In the genomic region with DNA sequence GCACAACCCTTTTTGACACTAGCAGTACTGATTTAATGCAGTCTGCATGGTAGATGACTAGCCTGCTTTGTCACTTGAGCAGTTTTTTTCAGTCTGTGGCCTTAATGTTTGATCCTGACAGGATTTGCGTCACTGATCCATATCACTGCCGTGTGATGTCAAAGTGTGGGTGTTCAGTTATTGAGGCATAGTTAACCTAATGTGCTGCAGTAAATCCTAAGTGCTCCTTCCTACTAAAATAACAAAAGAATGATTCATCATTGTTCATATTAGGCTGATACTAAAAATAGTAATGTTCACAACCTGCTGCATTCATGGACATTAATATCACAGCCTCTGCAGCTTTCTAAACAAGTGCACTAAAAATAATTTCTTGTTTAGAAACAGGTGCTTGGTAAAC, we compare ENCODE assay signal across 8 cellular contexts.
DNase-seq lines count a peak whose midpoint lies in the region; ATAC-seq and TF ChIP-seq lines count a peak whose summit lies in the region.

No MANE protein-coding gene starts in this region.

- POLR2A ChIA-PET in BJ (lab: Charles Lee): no interaction called here

- TF ChIP-seq CTCF in BJ (IDR thresholded peaks at IDR 0.05; ENCODE audit: insufficient read depth, low read depth, low read length) (no peak), epithelial cell of esophagus (IDR thresholded peaks at IDR 0.05; ENCODE audit: insufficient read depth, low read depth, low read length, missing control alignments) (no peak), neutrophil (IDR thresholded peaks at IDR 0.05) (no peak)

- H3K4me1 ChIP-seq in neutrophil (ENCODE audit: control insufficient read depth in 1 of 2, insufficient read depth in 1 of 2, low read depth in 1 of 2, low read length in 1 of 2): peaks cover 0 to 6% of the 10 kb centered on the region in 2 experiments

- peak overlapping the region; percentile 3 for H3K27ac ChIP-seq in neutrophil

- DNase-seq in BJ (ENCODE audit: low read depth) (peak; percentile 94), NCI-H2196 (lab: John Stamatoyannopoulos, UW; ENCODE audit: unreplicated experiment) (peak; percentile 1), epithelial cell of esophagus (ENCODE audit: low read depth) (peak; percentile 79), NCI-H524 treated with DMSO at 0.1 percent for 48 hours (lab: John Stamatoyannopoulos, UW) (no peak), superior temporal gyrus (ENCODE audit: extremely low spot score) (no peak), NCI-H69 (lab: John Stamatoyannopoulos, UW) (no peak)

- no peaks in the 10 kb centered on the region for H3K9me3 ChIP-seq in neutrophil

- no peak for ATAC-seq in GM19397 (IDR thresholded peaks at IDR 0.05; ENCODE audit: unreplicated experiment)

- H3K36me3 ChIP-seq in BJ (ENCODE audit: control insufficient read depth, insufficient read depth, low read length) (no peaks in the 10 kb centered on the region), neutrophil (no peaks in the 10 kb centered on the region)

- no peak overlapping the region for H3K4me3 ChIP-seq in BJ (ENCODE audit: low read depth, low read length)
- no peak overlapping the region for H3K4me3 ChIP-seq in epithelial cell of esophagus (ENCODE audit: low read length)
- no peak overlapping the region for H3K4me3 ChIP-seq in neutrophil (ENCODE audit: low read depth in 1 of 2, low read length in 1 of 2)

- H3K27me3 ChIP-seq in BJ (ENCODE audit: control insufficient read depth, insufficient read depth, low read length) (no peaks in the 10 kb centered on the region), neutrophil (no peaks in the 10 kb centered on the region)

- CTCF ChIA-PET in BJ (lab: Yijun Ruan, JAX): interaction anchor here (1.3 kb wide), 1 partner anchor 9 kb away, joined by 5 read pairs; no protein-coding TSS in a partner anchor

Comparison
In these comparisons a context has a peak if more than half of its experiments do, and no peak if none do; other contexts are left out.
1. DNase-seq: peak in BJ (single experiment), NCI-H2196 (single experiment) and epithelial cell of esophagus (single experiment); none in NCI-H524 treated with DMSO at 0.1 percent for 48 hours (single experiment), superior temporal gyrus (single experiment) and NCI-H69 (single experiment).